ENCODE assay signal across 10 cellular contexts in genomic region chr18:43017622-43018021, GRCh38.
"Had no signal": no experiment of that assay in that cellular context is flagged by ENCODE, and none has a peak within 500 bp of the region (broad histone marks: within the 10 kb centered on the region; RNA-seq: fewer than 3 reads in every experiment).

No MANE protein-coding gene starts in this region.

- ATAC-seq: HCT116, HepG2, K562 had no signal

- H3K4me3 ChIP-seq: GM23248, HAP-1, K562 had no signal

- H3K4me3 Mint-ChIP-seq: HFFc6 had no signal

- FAIRE-seq: HepG2, K562 had no signal

- H3K9ac ChIP-seq: GM23248 had no signal

- H3K9me3 ChIP-seq: HAP-1 had no signal

- H3K4me1 ChIP-seq: HAP-1 had no signal

- H2AFZ ChIP-seq: GM23248 had no signal

- H3K36me3 ChIP-seq: HAP-1 had no signal

- DNase-seq: GM23248, H7, HFFc6, IMR-90, KG1 had no signal

- H3K27ac Mint-ChIP-seq: HFFc6 had no signal

- H3K27ac ChIP-seq: GM23248, HL-60 had no signal
